In the genomic region with DNA sequence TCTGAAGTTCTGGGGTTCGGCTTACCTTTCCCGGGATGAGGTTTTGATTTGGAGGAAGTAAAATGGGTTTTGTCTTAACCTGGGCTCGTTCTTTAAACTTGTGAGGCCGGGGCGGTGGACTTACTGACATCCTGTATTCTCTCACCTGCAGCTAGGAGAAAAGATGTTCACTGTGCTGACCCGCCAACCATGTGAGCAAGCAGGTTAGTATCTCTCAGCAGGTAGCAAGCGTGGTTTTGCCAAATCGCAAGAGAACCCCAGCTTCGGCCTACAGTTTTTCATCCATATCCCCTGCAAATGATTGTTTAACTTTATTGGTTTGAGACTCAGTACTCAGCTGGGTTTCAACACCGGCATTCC, we compare ENCODE assay signal across 1 cellular context.
TF ChIP-seq lines count a peak whose summit lies in the region.

No MANE protein-coding gene starts in this region.

TF ChIP-seq in HepG2, 621 proteins besides CTCF, POLR2A, EP300 and RAD21 (continued from another document):
- TF ChIP-seq, protein P1, sequence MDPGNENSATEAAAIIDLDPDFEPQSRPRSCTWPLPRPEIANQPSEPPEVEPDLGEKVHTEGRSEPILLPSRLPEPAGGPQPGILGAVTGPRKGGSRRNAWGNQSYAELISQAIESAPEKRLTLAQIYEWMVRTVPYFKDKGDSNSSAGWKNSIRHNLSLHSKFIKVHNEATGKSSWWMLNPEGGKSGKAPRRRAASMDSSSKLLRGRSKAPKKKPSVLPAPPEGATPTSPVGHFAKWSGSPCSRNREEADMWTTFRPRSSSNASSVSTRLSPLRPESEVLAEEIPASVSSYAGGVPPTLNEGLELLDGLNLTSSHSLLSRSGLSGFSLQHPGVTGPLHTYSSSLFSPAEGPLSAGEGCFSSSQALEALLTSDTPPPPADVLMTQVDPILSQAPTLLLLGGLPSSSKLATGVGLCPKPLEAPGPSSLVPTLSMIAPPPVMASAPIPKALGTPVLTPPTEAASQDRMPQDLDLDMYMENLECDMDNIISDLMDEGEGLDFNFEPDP (CRISPR knock-in tag; conservative IDR thresholded peaks at IDR 0.05) = no peak
- TF ChIP-seq ZNF224 (CRISPR knock-in tag; IDR thresholded peaks at IDR 0.05) (no peak), ZEB1 (IDR thresholded peaks at IDR 0.05; ENCODE audit: insufficient replicate concordance, low read depth) (no peak), MBD4 (IDR thresholded peaks at IDR 0.05; ENCODE audit: borderline replicate concordance, low read length) (no peak), STAT5B (CRISPR knock-in tag; IDR thresholded peaks at IDR 0.05) (no peak), KDM5B (CRISPR knock-in tag; IDR thresholded peaks at IDR 0.05; ENCODE audit: borderline replicate concordance) (no peak), ZNF619 (CRISPR knock-in tag; IDR thresholded peaks at IDR 0.05) (no peak), MED13 (CRISPR knock-in tag; IDR thresholded peaks at IDR 0.05) (no peak), ZNF773 (CRISPR knock-in tag; IDR thresholded peaks at IDR 0.05; ENCODE audit: borderline replicate concordance) (no peak), ZNF839 (CRISPR knock-in tag; IDR thresholded peaks at IDR 0.05; ENCODE audit: borderline replicate concordance) (no peak), CEBPB (IDR thresholded peaks at IDR 0.05; ENCODE audit: borderline replicate concordance, low read depth, low read length) (no peak), FLYWCH1 (CRISPR knock-in tag; IDR thresholded peaks at IDR 0.05) (no peak), KDM4B (CRISPR knock-in tag; IDR thresholded peaks at IDR 0.05) (no peak), FOXA1 (IDR thresholded peaks at IDR 0.05) (no peak), FOXA1 (CRISPR knock-in tag; IDR thresholded peaks at IDR 0.05) (no peak), GATAD2A (CRISPR knock-in tag; IDR thresholded peaks at IDR 0.05) (no peak), ZNF570 (CRISPR knock-in tag; IDR thresholded peaks at IDR 0.05; ENCODE audit: borderline replicate concordance) (no peak)
- TF ChIP-seq, protein P2, sequence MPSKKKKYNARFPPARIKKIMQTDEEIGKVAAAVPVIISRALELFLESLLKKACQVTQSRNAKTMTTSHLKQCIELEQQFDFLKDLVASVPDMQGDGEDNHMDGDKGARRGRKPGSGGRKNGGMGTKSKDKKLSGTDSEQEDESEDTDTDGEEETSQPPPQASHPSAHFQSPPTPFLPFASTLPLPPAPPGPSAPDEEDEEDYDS (CRISPR knock-in tag; IDR thresholded peaks at IDR 0.05) = no peak
- TF ChIP-seq, protein P3, sequence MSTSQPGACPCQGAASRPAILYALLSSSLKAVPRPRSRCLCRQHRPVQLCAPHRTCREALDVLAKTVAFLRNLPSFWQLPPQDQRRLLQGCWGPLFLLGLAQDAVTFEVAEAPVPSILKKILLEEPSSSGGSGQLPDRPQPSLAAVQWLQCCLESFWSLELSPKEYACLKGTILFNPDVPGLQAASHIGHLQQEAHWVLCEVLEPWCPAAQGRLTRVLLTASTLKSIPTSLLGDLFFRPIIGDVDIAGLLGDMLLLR (CRISPR knock-in tag; IDR thresholded peaks at IDR 0.05) = no peak
